In genomic region chr2:3038636-3039035, GRCh38 we compare ENCODE assay signal across 14 cellular contexts.
A peak's percentile ranks its signal among the peaks of the same experiment; 100 is the strongest.
DNase-seq lines count a peak whose midpoint lies in the region; ATAC-seq and TF ChIP-seq lines count a peak whose summit lies in the region.
"Had no signal": no experiment of that assay in that cellular context is flagged by ENCODE, and none has a peak within 500 bp of the region (broad histone marks: within the 10 kb centered on the region; RNA-seq: fewer than 3 reads in every experiment).

No MANE protein-coding gene starts in this region.

- no peaks in the 10 kb centered on the region for H3K36me3 Mint-ChIP-seq in osteocyte (ENCODE audit: unreplicated experiment)
- H3K36me3 Mint-ChIP-seq in HFFc6 (ENCODE audit: low read depth), result no peaks in the 10 kb centered on the region
- H3K36me3 Mint-ChIP-seq: CD8-positive, alpha-beta T cell had no signal

- POLR2A ChIA-PET in HEK293T (lab: Yijun Ruan, JAX), result no interaction called here

- no peaks in the 10 kb centered on the region for H3K4me1 ChIP-seq in lung (ENCODE audit: control insufficient read depth in 2 of 2, insufficient read depth in 2 of 2, low read length in 2 of 2)
- H3K4me1 ChIP-seq: HAP-1 had no signal

- TF ChIP-seq CTCF in lung (IDR thresholded peaks at IDR 0.05; ENCODE audit: control extremely low read depth, extremely low read depth) (no peak), osteocyte (IDR thresholded peaks at IDR 0.05) (no peak), HFFc6 (IDR thresholded peaks at IDR 0.05) (no peak)

- H3K9me3 Mint-ChIP-seq in osteocyte (ENCODE audit: unreplicated experiment) (peaks cover 5% of the 10 kb centered on the region), HFFc6 (peaks cover 49% of the 10 kb centered on the region)
- H3K9me3 Mint-ChIP-seq: CD8-positive, alpha-beta T cell had no signal

- H3K9me3 ChIP-seq in lung (ENCODE audit: control insufficient read depth in 2 of 2, insufficient read depth in 1 of 2, low read length in 1 of 2), result peaks cover 0 to 4% of the 10 kb centered on the region in 2 donors
- H3K9me3 ChIP-seq: HAP-1 had no signal

- no peak overlapping the region for H3K27ac ChIP-seq in lung (ENCODE audit: low read depth in 1 of 2, low read length in 1 of 2)
- H3K27ac ChIP-seq: BLaER1 treated with 17β-estradiol and CSF1 and Interleukin-3, amounts not matched to agents 10 nM and 100 nM had no signal

- DNase-seq in ecto neural progenitor cell (ENCODE audit: low spot score), result peak; percentile 24
- DNase-seq in lung (ENCODE audit: low spot score), result peak; percentile 23
- DNase-seq in osteocyte (ENCODE audit: extremely low spot score, unreplicated experiment), result peak; percentile 77
- DNase-seq in HFFc6, result no peak
- no peak for DNase-seq in HEK293T (ENCODE audit: extremely low spot score)
- DNase-seq: Calu3, DMS79 treated with DMSO at 0.1 percent for 48 hours, GF-D8 had no signal

- CTCF ChIA-PET in HEK293T (lab: Yijun Ruan, JAX), result no interaction called here

- WGBS in lung, 2 donors, result 90 to 91% methylated on average over 12 of the region's 12 CpGs

- no peaks in the 10 kb centered on the region for H3K27me3 ChIP-seq in lung (ENCODE audit: control insufficient read depth, insufficient read depth)

- no peak overlapping the region for H3K4me3 ChIP-seq in lung
- H3K4me3 ChIP-seq: BLaER1 treated with 17β-estradiol and CSF1 and Interleukin-3, amounts not matched to agents 10 nM and 100 nM; GM12878; HAP-1 had no signal

- H3K27ac Mint-ChIP-seq in osteocyte (ENCODE audit: unreplicated experiment) (no peak overlapping the region), HFFc6 (no peak overlapping the region)
- H3K27ac Mint-ChIP-seq: B cell; CD8-positive, alpha-beta T cell had no signal

- H3K36me3 ChIP-seq in lung (ENCODE audit: control insufficient read depth in 2 of 2, insufficient read depth in 2 of 2, low read length in 2 of 2), result no peaks in the 10 kb centered on the region
- H3K36me3 ChIP-seq: BLaER1 treated with 17β-estradiol and CSF1 and Interleukin-3, amounts not matched to agents 10 nM and 100 nM; HAP-1 had no signal

- no peak overlapping the region for H3K4me3 Mint-ChIP-seq in osteocyte (ENCODE audit: unreplicated experiment)
- H3K4me3 Mint-ChIP-seq in HFFc6, result no peak overlapping the region
- H3K4me3 Mint-ChIP-seq: B cell; CD8-positive, alpha-beta T cell had no signal

- no peaks in the 10 kb centered on the region for H3K27me3 Mint-ChIP-seq in osteocyte (ENCODE audit: unreplicated experiment)
- H3K27me3 Mint-ChIP-seq in HFFc6 (ENCODE audit: insufficient read depth), result peaks cover 11% of the 10 kb centered on the region
- H3K27me3 Mint-ChIP-seq: B cell had no signal

- peaks cover 13% of the 10 kb centered on the region for H3K4me1 Mint-ChIP-seq in osteocyte (ENCODE audit: unreplicated experiment)
- H3K4me1 Mint-ChIP-seq in HFFc6 (ENCODE audit: low read depth), result no peaks in the 10 kb centered on the region
- H3K4me1 Mint-ChIP-seq: B cell had no signal

- no peak for ATAC-seq in lung (ENCODE audit: insufficient read depth, low FRiP score)
- ATAC-seq in HG03025 (IDR thresholded peaks at IDR 0.05; ENCODE audit: low FRiP score, unreplicated experiment), result no peak
- ATAC-seq: CD8-positive, alpha-beta T cell; GM12878 had no signal

TF ChIP-seq in HEK293T, 16 proteins besides CTCF, POLR2A, EP300 and RAD21:
- no peak for TF ChIP-seq ZNF384 (IDR thresholded peaks at IDR 0.05)
- no peak for TF ChIP-seq PKNOX1 (IDR thresholded peaks at IDR 0.05)
- no peak for TF ChIP-seq FOXM1 (IDR thresholded peaks at IDR 0.05; ENCODE audit: borderline replicate concordance)
- no peak for TF ChIP-seq L3MBTL2 (conservative IDR thresholded peaks at IDR 0.05)
- no peak for TF ChIP-seq NFRKB (IDR thresholded peaks at IDR 0.05)
- no peak for TF ChIP-seq ELF4 (IDR thresholded peaks at IDR 0.05)
- TF ChIP-seq SUZ12 (IDR thresholded peaks at IDR 0.05), result no peak
- TF ChIP-seq HDGF (IDR thresholded peaks at IDR 0.05; ENCODE audit: borderline replicate concordance), result no peak
- no peak for TF ChIP-seq FOXK2 (IDR thresholded peaks at IDR 0.05)
- TF ChIP-seq FOXA1 (IDR thresholded peaks at IDR 0.05), result no peak
- TF ChIP-seq CTBP1 (IDR thresholded peaks at IDR 0.05; ENCODE audit: borderline replicate concordance), result no peak
- no peak for TF ChIP-seq TARDBP (IDR thresholded peaks at IDR 0.05)
- TF ChIP-seq SP1 (IDR thresholded peaks at IDR 0.05), result no peak
- no peak for TF ChIP-seq ARNT (IDR thresholded peaks at IDR 0.05)
- TF ChIP-seq BHLHE40 (IDR thresholded peaks at IDR 0.05; ENCODE audit: borderline replicate concordance), result no peak
- TF ChIP-seq LEF1 (IDR thresholded peaks at IDR 0.05; ENCODE audit: borderline replicate concordance), result no peak

Comparison
In these comparisons a context has a peak if more than half of its experiments do, and no peak if none do; other contexts are left out.
1. DNase-seq: peak in ecto neural progenitor cell (single experiment), lung (single experiment) and osteocyte (single experiment); none in HFFc6 (single experiment) and HEK293T (single experiment).